16 cellular contexts compared by ENCODE assay signal in the genomic region with DNA sequence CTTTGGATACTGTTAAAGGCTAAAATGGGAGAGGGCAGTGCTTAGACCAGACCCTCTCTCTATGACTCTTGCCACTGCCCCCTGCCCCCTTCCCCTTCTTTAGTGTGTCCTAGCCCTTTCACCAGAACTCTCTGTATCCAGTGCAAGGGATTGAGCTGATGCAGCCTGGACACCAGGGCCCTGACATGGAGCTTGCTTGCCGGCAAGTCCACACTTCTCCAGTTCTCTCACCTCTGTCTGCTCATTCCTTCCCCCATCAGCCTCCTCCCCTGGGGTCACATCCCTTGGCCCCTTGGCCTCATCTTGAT. TPM values are rescaled to one million over a fixed set of nuclear protein-coding genes. Genes with fewer than 3 reads are reported as not detected.
DNase-seq lines count a peak whose midpoint lies in the region; ATAC-seq, FAIRE-seq and TF ChIP-seq lines count a peak whose summit lies in the region.
"Had no signal": no experiment of that assay in that cellular context is flagged by ENCODE, and none has a peak within 500 bp of the region (broad histone marks: within the 10 kb centered on the region; RNA-seq: fewer than 3 reads in every experiment).

No MANE protein-coding gene starts in this region.

- no peak for DNase-seq in CD4-positive, alpha-beta T cell
- DNase-seq in HTR-8/SVneo (ENCODE audit: insufficient read length, low spot score) (no peak), glutamatergic neuron (no peak), sciatic nerve (ENCODE audit: low spot score) (peak; percentile 41), H54 (ENCODE audit: insufficient read length, low spot score) (no peak), Calu3 (no peak), NCI-H2196 (lab: John Stamatoyannopoulos, UW; ENCODE audit: unreplicated experiment) (no peak)
- DNase-seq: CD4-positive, alpha-beta memory T cell; DND-41; H9; OCI-M1; RPMI8226 had no signal

- no peaks in the 10 kb centered on the region for H3K36me3 Mint-ChIP-seq in CD4-positive, alpha-beta T cell (ENCODE audit: low read depth)
- no peaks in the 10 kb centered on the region for H3K36me3 Mint-ChIP-seq in glutamatergic neuron (ENCODE audit: unreplicated experiment)
- no peaks in the 10 kb centered on the region for H3K36me3 Mint-ChIP-seq in Calu3 (ENCODE audit: insufficient read depth, unreplicated experiment)
- H3K36me3 Mint-ChIP-seq: CD4-positive, alpha-beta memory T cell had no signal

- no peaks in the 10 kb centered on the region for H3K9me3 ChIP-seq in CD4-positive, alpha-beta T cell (ENCODE audit: control insufficient read depth, low read length)

- intact Hi-C loops in CD4-positive, alpha-beta T cell (cut with DNase I, micrococcal nuclease): loop anchor here in 1 of 2 experiments (5.0 kb wide), 1 partner anchor 119 kb away; no protein-coding TSS in a partner anchor
- intact Hi-C loops in sciatic nerve (cut with DNase I): no loop called here
- intact Hi-C loops in Calu3 (cut with micrococcal nuclease; ENCODE audit: unreplicated experiment): loop anchor here (10.0 kb wide), 1 partner anchor 127 kb away; the partner anchor contains the start of gene FEV

- ATAC-seq in CD4-positive, alpha-beta T cell (ENCODE audit: poor library complexity): no peak
- ATAC-seq in sciatic nerve (no peak), GM21619 (IDR thresholded peaks at IDR 0.05; ENCODE audit: unreplicated experiment) (no peak)
- ATAC-seq: GM12878 had no signal

- CTCF ChIA-PET in CD4-positive, alpha-beta T cell (lab: Charles Lee): interaction anchor here (1.2 to 1.9 kb wide), 2 partner anchors 18 to 40 kb away, joined by 4 to 5 read pairs; no protein-coding TSS in a partner anchor
- CTCF ChIA-PET in Calu3 (lab: Charles Lee): no interaction called here

- no peaks in the 10 kb centered on the region for H3K9me3 Mint-ChIP-seq in CD4-positive, alpha-beta T cell
- H3K9me3 Mint-ChIP-seq in glutamatergic neuron (ENCODE audit: unreplicated experiment): peaks cover 2% of the 10 kb centered on the region
- no peaks in the 10 kb centered on the region for H3K9me3 Mint-ChIP-seq in Calu3 (ENCODE audit: low read depth, unreplicated experiment)
- H3K9me3 Mint-ChIP-seq: CD4-positive, alpha-beta memory T cell had no signal

- peaks cover 93% of the 10 kb centered on the region for H3K27me3 Mint-ChIP-seq in CD4-positive, alpha-beta T cell
- H3K27me3 Mint-ChIP-seq in glutamatergic neuron (ENCODE audit: unreplicated experiment): peaks cover 33% of the 10 kb centered on the region
- H3K27me3 Mint-ChIP-seq in Calu3 (ENCODE audit: unreplicated experiment): peaks cover 100% of the 10 kb centered on the region

- H3K27ac Mint-ChIP-seq in CD4-positive, alpha-beta T cell: no peak overlapping the region
- H3K27ac Mint-ChIP-seq in glutamatergic neuron (ENCODE audit: unreplicated experiment) (no peak overlapping the region), Calu3 (ENCODE audit: unreplicated experiment) (no peak overlapping the region)
- H3K27ac Mint-ChIP-seq: CD4-positive, alpha-beta memory T cell; H9 had no signal

- peak overlapping the region; percentile 32 for H3K4me3 Mint-ChIP-seq in CD4-positive, alpha-beta T cell
- H3K4me3 Mint-ChIP-seq in glutamatergic neuron (ENCODE audit: unreplicated experiment) (peak overlapping the region; percentile 5), Calu3 (ENCODE audit: low read depth, unreplicated experiment) (no peak overlapping the region)

- no peak overlapping the region for H3K27ac ChIP-seq in CD4-positive, alpha-beta T cell (ENCODE audit: low read depth, low read length)

- FAIRE-seq in HTR-8/SVneo (lab: Jason Lieb, UNC) (peak; percentile 9), H54 (lab: Jason Lieb, UNC) (no peak)
- FAIRE-seq: G401.6, GM12878 had no signal

- H3K4me1 Mint-ChIP-seq in CD4-positive, alpha-beta T cell (ENCODE audit: low read depth): peaks cover 29% of the 10 kb centered on the region
- H3K4me1 Mint-ChIP-seq in glutamatergic neuron (ENCODE audit: low read depth, unreplicated experiment) (peaks cover 13% of the 10 kb centered on the region), Calu3 (ENCODE audit: low read depth, unreplicated experiment) (peaks cover 33% of the 10 kb centered on the region)

- H3K27me3 ChIP-seq in CD4-positive, alpha-beta T cell (ENCODE audit: control insufficient read depth, insufficient read depth, low read length): peaks cover 85% of the 10 kb centered on the region

- POLR2A ChIA-PET in CD4-positive, alpha-beta T cell (lab: Charles Lee): no interaction called here

- TF ChIP-seq CTCF in CD4-positive, alpha-beta T cell (IDR thresholded peaks at IDR 0.05): no peak
- TF ChIP-seq CTCF in glutamatergic neuron (IDR thresholded peaks at IDR 0.05; ENCODE audit: partially characterized antibody, unreplicated experiment): no peak
- TF ChIP-seq CTCF in Calu3 (IDR thresholded peaks at IDR 0.05; ENCODE audit: unreplicated experiment): no peak

- BruUV-seq in Calu3 (replicated peaks; lab: Mats Ljungman, UMichigan): no TSS peak

- no peak for TF ChIP-seq POLR2A in H54 (IDR thresholded peaks at IDR 0.05; ENCODE audit: low read depth, low read length)

RNA-seq across cellular contexts. Expression of gene WNT6, which starts 1.5 kb away (rescaled TPM):
- total RNA-seq in CD4-positive, alpha-beta T cell: not detected
- total RNA-seq in glutamatergic neuron (ENCODE audit: unreplicated experiment) (0.66 TPM), sciatic nerve (23.3 TPM), Calu3 (2022) (not detected in 2 replicates)
- total RNA-seq: H9, HT1080 had no signal

RNA-seq across cellular contexts. Expression of gene WNT10A, which starts 22.6 kb away (rescaled TPM):
- 1 to 10 TPM; 4.8 to 6.6 TPM for total RNA-seq in CD4-positive, alpha-beta T cell
- total RNA-seq in glutamatergic neuron (ENCODE audit: unreplicated experiment) (0.17 TPM), sciatic nerve (0.94 TPM), Calu3 (2022) (2.4 and 3.4 TPM in 2 replicates)
- total RNA-seq: H9, HT1080 had no signal

RNA-seq across cellular contexts. Expression of gene PRKAG3, which starts 26.5 kb away (rescaled TPM):
- not detected for total RNA-seq in CD4-positive, alpha-beta T cell
- not detected for total RNA-seq in glutamatergic neuron (ENCODE audit: unreplicated experiment)
- total RNA-seq in sciatic nerve: 0.49 TPM
- total RNA-seq in Calu3 (2022): not detected in 2 replicates
- total RNA-seq: CD4-positive, alpha-beta memory T cell; H9; HT1080 had no signal

Comparison
In these comparisons a context has a peak if more than half of its experiments do, and no peak if none do; other contexts are left out.
1. RNA of gene WNT6, which starts 1.5 kb away (total RNA-seq): 23.3 TPM in sciatic nerve (single experiment); 0.66 TPM in glutamatergic neuron (single experiment), not detected in CD4-positive, alpha-beta T cell and not detected in Calu3; every median in the first group is over 10 times any median in the second.